In the genomic region with DNA sequence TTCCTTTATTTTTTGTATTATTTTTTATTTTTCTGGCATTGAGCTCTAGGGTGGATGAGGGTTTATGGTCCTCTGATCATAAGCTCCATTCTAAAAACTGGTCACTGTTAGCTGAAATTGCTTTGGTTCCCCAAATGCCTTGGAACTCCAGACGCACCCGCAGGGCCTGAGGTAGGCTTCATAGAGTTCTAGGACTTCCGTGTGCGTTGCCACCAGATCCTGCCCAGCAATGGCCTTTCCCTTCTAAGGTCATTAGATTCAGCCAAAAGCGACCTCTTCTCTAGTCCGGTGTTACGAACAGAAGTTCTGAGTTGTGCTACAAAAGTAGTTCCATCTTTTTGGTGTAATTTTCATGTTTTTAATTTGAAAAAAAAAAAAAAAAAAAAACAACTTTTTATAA, we compare ENCODE assay signal across 33 cellular contexts.
"Had no signal": no experiment of that assay in that cellular context is flagged by ENCODE, and none has a peak within 500 bp of the region (broad histone marks: within the 10 kb centered on the region; RNA-seq: fewer than 3 reads in every experiment).

No MANE protein-coding gene starts in this region.

- H3K27me3 ChIP-seq: adrenal gland, body of pancreas, brain microvascular endothelial cell, breast epithelium had no signal

- H3K27ac ChIP-seq: adrenal gland, body of pancreas, brain microvascular endothelial cell, breast epithelium, VCaP had no signal

- H3K4me3 ChIP-seq: adrenal gland, body of pancreas, breast epithelium had no signal

- FAIRE-seq: astrocyte, TTC549 had no signal

- H3K36me3 ChIP-seq: breast epithelium had no signal

- H3K9me3 ChIP-seq: adrenal gland, body of pancreas, breast epithelium had no signal

- DNase-seq: activated B cell treated with CpG ODN at 0.5 μM for 24 hours; activated CD4-positive, alpha-beta memory T cell treated with anti-CD3 and anti-CD28 coated beads for 36 hours; activated CD4-positive, alpha-beta T cell treated with anti-CD3 and anti-CD28 coated beads for 4 hours; activated CD4-positive, alpha-beta T cell treated with anti-CD3 and anti-CD28 coated beads, Interleukin-2, amount 10 ng/mL, durations not matched to agents 24 days and 14 days; activated CD4-positive, alpha-beta T cell treated with anti-CD3 and anti-CD28 coated beads, Interleukin-2, amount 50 U/mL, for 1 hour; activated CD4-positive, alpha-beta T cell treated with anti-CD3 and anti-CD28 coated beads, Interleukin-2, amount 50 U/mL, for 4 hours; activated CD4-positive, CD25-positive, alpha-beta regulatory T cell treated with anti-CD3 and anti-CD28 coated beads, Interleukin-2, amount 50 U/mL, for 72 hours; activated CD8-positive, alpha-beta memory T cell treated with anti-CD3 and anti-CD28 coated beads, Interleukin-2, amount 50 U/mL, for 4 hours; activated CD8-positive, alpha-beta T cell treated with anti-CD3 and anti-CD28 coated beads for 36 hours; activated effector memory CD4-positive, alpha-beta T cell treated with anti-CD3 and anti-CD28 coated beads, Interleukin-2, amount 50 U/mL, for 16 hours; activated gamma-delta T cell treated with Interleukin-2 at 50 U/mL for 16 hours; activated naive CD4-positive, alpha-beta T cell; activated naive CD4-positive, alpha-beta T cell treated with anti-CD3 and anti-CD28 coated beads for 36 hours; activated naive CD4-positive, alpha-beta T cell treated with anti-CD3 and anti-CD28 coated beads, Interleukin-2, amount 50 U/mL, for 16 hours; activated naive CD8-positive, alpha-beta T cell treated with anti-CD3 and anti-CD28 coated beads for 36 hours; activated T-cell treated with anti-CD3 and anti-CD28 coated beads for 4 hours; activated T-cell treated with anti-CD3 and anti-CD28 coated beads, Interleukin-2, amount 50 U/mL, for 1 hour; activated T-cell treated with anti-CD3 and anti-CD28 coated beads, Interleukin-2, amount 50 U/mL, for 4 hours; activated T-cell treated with anti-CD3 and anti-CD28 coated beads, Interleukin-2, amount 50 U/mL, for 72 hours; adrenal gland; amniotic stem cell; aorta; body of pancreas; brain microvascular endothelial cell; central memory CD4-positive, alpha-beta T cell; T-helper 2 cell; T-helper 9 cell had no signal

- ATAC-seq: activated CD8-positive, alpha-beta T cell treated with anti-CD3 and anti-CD28 coated beads for 36 hours; activated naive CD4-positive, alpha-beta T cell treated with anti-CD3 and anti-CD28 coated beads, Interleukin-2, amount 50 U/mL, for 72 hours; activated T-cell treated with anti-CD3 and anti-CD28 coated beads, Interleukin-2, amount 50 U/mL, for 4 hours; activated T-cell treated with anti-CD3 and anti-CD28 coated beads, Interleukin-2, amount 50 U/mL, for 72 hours; activated T-helper 17 cell treated with anti-CD3 and anti-CD28 coated beads, Interleukin-2, amount 50 U/mL, for 72 hours; body of pancreas had no signal

- H3K4me1 ChIP-seq: adrenal gland, body of pancreas, breast epithelium had no signal
